ENCODE assay signal across 12 cellular contexts in genomic region chr2:26740890-26741302, GRCh38. TPM values are rescaled to one million over a fixed set of nuclear protein-coding genes. Genes with fewer than 3 reads are reported as not detected.
A peak's percentile ranks its signal among the peaks of the same experiment; 100 is the strongest.
DNase-seq lines count a peak whose midpoint lies in the region; ATAC-seq and TF ChIP-seq lines count a peak whose summit lies in the region.
"Had no signal": no experiment of that assay in that cellular context is flagged by ENCODE, and none has a peak within 500 bp of the region (broad histone marks: within the 10 kb centered on the region; RNA-seq: fewer than 3 reads in every experiment).

No MANE protein-coding gene starts in this region.

- intact Hi-C loops in esophagus squamous epithelium (cut with DNase I): no loop called here

- TF ChIP-seq POLR2A in esophagus squamous epithelium (IDR thresholded peaks at IDR 0.05): no peak

- peaks cover 0 to 8% (median 0%) of the 10 kb centered on the region in 3 donors for H3K4me1 ChIP-seq in esophagus squamous epithelium
- H3K4me1 ChIP-seq: breast epithelium had no signal

- TF ChIP-seq CTCF in GM12864 (IDR thresholded peaks at IDR 0.05; ENCODE audit: low read depth, low read length, missing control alignments) (no peak), esophagus squamous epithelium (IDR thresholded peaks at IDR 0.05) (no peak)

- H3K4me3 ChIP-seq in GM12864 (ENCODE audit: low read depth, low read length) (no peak overlapping the region), esophagus squamous epithelium (no peak overlapping the region)
- H3K4me3 ChIP-seq: breast epithelium, heart left ventricle had no signal

- DNase-seq in GM12864 (ENCODE audit: low read depth): peak; percentile 7
- DNase-seq in HUDEP-2 (lab: John Stamatoyannopoulos, UW; ENCODE audit: unreplicated experiment in 76 of 76): peak in 53 of 76 experiments; percentile 1 to 77 (median 28)
- DNase-seq in activated CD8-positive, alpha-beta T cell treated with anti-CD3 and anti-CD28 coated beads, Interleukin-2, amount 10 ng/mL, durations not matched to agents 7 days and 5 days: peak; percentile 73
- DNase-seq in naive thymus-derived CD8-positive, alpha-beta T cell: peak in 6 of 10 donors; percentile 3 to 35 (median 29)
- DNase-seq in NCI-H748 treated with DMSO at 0.1 percent for 48 hours (lab: John Stamatoyannopoulos, UW): no peak
- DNase-seq in esophagus squamous epithelium (lab: John Stamatoyannopoulos, UW): no peak
- DNase-seq: activated CD4-positive, CD25-positive, alpha-beta regulatory T cell; heart left ventricle; nucleus accumbens had no signal

- H3K27ac ChIP-seq in esophagus squamous epithelium: no peak overlapping the region
- H3K27ac ChIP-seq: breast epithelium, heart left ventricle had no signal

- peaks cover 2% of the 10 kb centered on the region for H3K27me3 Mint-ChIP-seq in activated CD8-positive, alpha-beta T cell treated with anti-CD3 and anti-CD28 coated beads, Interleukin-2, amount 10 ng/mL, durations not matched to agents 7 days and 5 days (ENCODE audit: low read depth)
- H3K27me3 Mint-ChIP-seq in naive thymus-derived CD8-positive, alpha-beta T cell: peaks cover 0 to 9% (median 0%) of the 10 kb centered on the region in 5 donors

- H3K27ac Mint-ChIP-seq in activated CD8-positive, alpha-beta T cell treated with anti-CD3 and anti-CD28 coated beads, Interleukin-2, amount 10 ng/mL, durations not matched to agents 7 days and 5 days: peak overlapping the region; percentile 13
- peak overlapping the region in 4 of 10 donors; percentile 66 to 81 (median 73) for H3K27ac Mint-ChIP-seq in naive thymus-derived CD8-positive, alpha-beta T cell

- no peaks in the 10 kb centered on the region for H3K36me3 ChIP-seq in esophagus squamous epithelium
- H3K36me3 ChIP-seq: breast epithelium, heart left ventricle had no signal

- H3K4me1 Mint-ChIP-seq in activated CD8-positive, alpha-beta T cell treated with anti-CD3 and anti-CD28 coated beads, Interleukin-2, amount 10 ng/mL, durations not matched to agents 7 days and 5 days (ENCODE audit: low read depth): peaks cover 17% of the 10 kb centered on the region
- H3K4me1 Mint-ChIP-seq in naive thymus-derived CD8-positive, alpha-beta T cell: peaks cover 8 to 13% (median 12%) of the 10 kb centered on the region in 4 donors

- no peaks in the 10 kb centered on the region for H3K27me3 ChIP-seq in esophagus squamous epithelium
- H3K27me3 ChIP-seq: breast epithelium, heart left ventricle had no signal

- CTCF ChIA-PET in activated CD8-positive, alpha-beta T cell treated with anti-CD3 and anti-CD28 coated beads, Interleukin-2, amount 10 ng/mL, durations not matched to agents 7 days and 5 days (lab: Charles Lee): interaction anchor here (0.7 to 10.8 kb wide), 2 partner anchors 12 to 136 kb away, joined by 3 to 151 read pairs; no protein-coding TSS in a partner anchor

- no peaks in the 10 kb centered on the region for H3K9me3 ChIP-seq in esophagus squamous epithelium
- H3K9me3 ChIP-seq: breast epithelium, heart left ventricle had no signal

- WGBS in esophagus squamous epithelium, 2 donors: 37 to 68% methylated on average over 7 to 8 of the region's 8 CpGs

- peak overlapping the region; percentile 44 for H3K4me3 Mint-ChIP-seq in activated CD8-positive, alpha-beta T cell treated with anti-CD3 and anti-CD28 coated beads, Interleukin-2, amount 10 ng/mL, durations not matched to agents 7 days and 5 days
- H3K4me3 Mint-ChIP-seq in naive thymus-derived CD8-positive, alpha-beta T cell: peak overlapping the region in 3 of 10 donors; percentile 34 to 53 (median 47)

- no peaks in the 10 kb centered on the region for H3K36me3 Mint-ChIP-seq in activated CD8-positive, alpha-beta T cell treated with anti-CD3 and anti-CD28 coated beads, Interleukin-2, amount 10 ng/mL, durations not matched to agents 7 days and 5 days (ENCODE audit: low read depth)
- no peaks in the 10 kb centered on the region for H3K36me3 Mint-ChIP-seq in naive thymus-derived CD8-positive, alpha-beta T cell

- ATAC-seq in activated CD8-positive, alpha-beta T cell treated with anti-CD3 and anti-CD28 coated beads, Interleukin-2, amount 10 ng/mL, durations not matched to agents 7 days and 5 days: peak; percentile 98
- peak; percentile 90 to 91 for ATAC-seq in naive thymus-derived CD8-positive, alpha-beta T cell
- ATAC-seq in HG02763 (IDR thresholded peaks at IDR 0.05; ENCODE audit: unreplicated experiment) (no peak), HG03196 (IDR thresholded peaks at IDR 0.05; ENCODE audit: unreplicated experiment) (no peak)
- ATAC-seq: heart left ventricle had no signal

- no peaks in the 10 kb centered on the region for H3K9me3 Mint-ChIP-seq in activated CD8-positive, alpha-beta T cell treated with anti-CD3 and anti-CD28 coated beads, Interleukin-2, amount 10 ng/mL, durations not matched to agents 7 days and 5 days (ENCODE audit: insufficient read depth)
- no peaks in the 10 kb centered on the region for H3K9me3 Mint-ChIP-seq in naive thymus-derived CD8-positive, alpha-beta T cell

- POLR2A ChIA-PET in activated CD8-positive, alpha-beta T cell treated with anti-CD3 and anti-CD28 coated beads, Interleukin-2, amount 10 ng/mL, durations not matched to agents 7 days and 5 days (lab: Charles Lee): no interaction called here
- POLR2A ChIA-PET in naive thymus-derived CD8-positive, alpha-beta T cell (lab: Charles Lee): no interaction called here

RNA-seq across cellular contexts. Expression of gene SLC35F6, which starts 23.2 kb away (rescaled TPM):
- total RNA-seq in activated CD8-positive, alpha-beta T cell treated with anti-CD3 and anti-CD28 coated beads, Interleukin-2, amount 10 ng/mL, durations not matched to agents 7 days and 5 days: 10 to 100 TPM; 21.0 to 21.1 TPM
- 10 to 100 TPM; 17.5 to 18.0 TPM for total RNA-seq in naive thymus-derived CD8-positive, alpha-beta T cell
- 1 to 10 TPM; 3.7 to 6.4 (median 5.3) TPM for polyA plus RNA-seq in naive thymus-derived CD8-positive, alpha-beta T cell
- total RNA-seq in esophagus squamous epithelium: 10 to 100 TPM; 39.6 to 61.4 (median 48.0) TPM

RNA-seq across cellular contexts. Expression of gene CENPA, which starts 45.0 kb away (rescaled TPM):
- 10 to 100 TPM; 55.2 to 58.1 TPM for total RNA-seq in activated CD8-positive, alpha-beta T cell treated with anti-CD3 and anti-CD28 coated beads, Interleukin-2, amount 10 ng/mL, durations not matched to agents 7 days and 5 days
- under 1 TPM in 1 of 2 experiments, not detected in 1; 0.44 TPM for total RNA-seq in naive thymus-derived CD8-positive, alpha-beta T cell
- under 1 TPM in 1 of 3 donors, not detected in 2; 0.27 TPM for polyA plus RNA-seq in naive thymus-derived CD8-positive, alpha-beta T cell
- 10 to 100 TPM in 1 of 4 donors, 1 to 10 TPM in 3; 3.4 to 12.4 (median 5.0) TPM for total RNA-seq in esophagus squamous epithelium

RNA-seq across cellular contexts. Expression of gene KCNK3, which starts 48.4 kb away (rescaled TPM):
- not detected for total RNA-seq in activated CD8-positive, alpha-beta T cell treated with anti-CD3 and anti-CD28 coated beads, Interleukin-2, amount 10 ng/mL, durations not matched to agents 7 days and 5 days
- total RNA-seq in naive thymus-derived CD8-positive, alpha-beta T cell: not detected
- polyA plus RNA-seq in naive thymus-derived CD8-positive, alpha-beta T cell: not detected
- total RNA-seq in esophagus squamous epithelium: 1 to 10 TPM in 1 of 4 donors, under 1 TPM in 3; 0.66 to 1.6 (median 0.84) TPM

Comparison
In these comparisons a context has a peak if more than half of its experiments do, and no peak if none do; other contexts are left out.
1. DNase-seq: peak in GM12864 (single experiment), HUDEP-2 (53 of 76), activated CD8-positive, alpha-beta T cell treated with anti-CD3 and anti-CD28 coated beads, Interleukin-2, amount 10 ng/mL, durations not matched to agents 7 days and 5 days (single experiment) and naive thymus-derived CD8-positive, alpha-beta T cell (6 of 10); none in NCI-H748 treated with DMSO at 0.1 percent for 48 hours (single experiment) and esophagus squamous epithelium (single experiment).
2. ATAC-seq: peak in activated CD8-positive, alpha-beta T cell treated with anti-CD3 and anti-CD28 coated beads, Interleukin-2, amount 10 ng/mL, durations not matched to agents 7 days and 5 days (single experiment) and naive thymus-derived CD8-positive, alpha-beta T cell (2 of 2); none in HG02763 (single experiment) and HG03196 (single experiment).
3. RNA of gene CENPA, which starts 45.0 kb away (total RNA-seq): 55.2 to 58.1 TPM in activated CD8-positive, alpha-beta T cell treated with anti-CD3 and anti-CD28 coated beads, Interleukin-2, amount 10 ng/mL, durations not matched to agents 7 days and 5 days; 3.4 to 12.4 TPM in esophagus squamous epithelium and 0.44 TPM in naive thymus-derived CD8-positive, alpha-beta T cell; every median in the first group is over 4 times any median in the second.